ENCODE assay signal across 26 cellular contexts in the genomic region with DNA sequence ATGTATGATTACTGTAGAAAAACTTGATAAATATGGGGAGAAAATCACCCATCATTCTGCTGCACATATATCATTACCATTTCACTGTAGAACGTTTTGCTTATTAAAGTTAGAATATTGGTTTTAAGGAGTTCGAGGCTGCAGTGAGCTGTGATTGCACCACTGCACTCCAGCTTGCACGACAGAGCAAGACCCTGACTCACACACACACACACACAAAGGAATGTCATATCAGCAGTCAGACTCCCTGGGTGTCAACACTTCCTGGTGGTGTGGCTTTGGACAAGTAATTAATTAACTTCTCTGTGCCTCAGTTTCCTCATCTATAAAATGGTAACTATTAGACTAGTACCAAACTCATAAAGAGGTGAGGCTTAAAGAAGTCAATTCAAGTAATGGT. TPM values are rescaled to one million over a fixed set of nuclear protein-coding genes. Genes with fewer than 3 reads are reported as not detected.
DNase-seq lines count a peak whose midpoint lies in the region; ATAC-seq, FAIRE-seq and TF ChIP-seq lines count a peak whose summit lies in the region.
"Had no signal": no experiment of that assay in that cellular context is flagged by ENCODE, and none has a peak within 500 bp of the region (broad histone marks: within the 10 kb centered on the region; RNA-seq: fewer than 3 reads in every experiment).

No MANE protein-coding gene starts in this region.

- H3K9me3 Mint-ChIP-seq in HFFc6, result no peaks in the 10 kb centered on the region
- H3K9me3 Mint-ChIP-seq in neural progenitor cell, result peaks cover 4% of the 10 kb centered on the region
- H3K9me3 Mint-ChIP-seq in activated T-cell treated with anti-CD3 and anti-CD28 coated beads, Interleukin-2, amount 50 U/mL, for 72 hours, result no peaks in the 10 kb centered on the region
- H3K9me3 Mint-ChIP-seq: activated CD8-positive, alpha-beta T cell treated with anti-CD3 and anti-CD28 coated beads for 36 hours; activated naive CD4-positive, alpha-beta T cell treated with anti-CD3 and anti-CD28 coated beads, Interleukin-2, amount 10 ng/mL, durations not matched to agents 7 days and 5 days; CD8-positive, alpha-beta T cell; naive B cell; stimulated activated effector memory CD8-positive, alpha-beta T cell treated with anti-CD3 and anti-CD28 coated beads, Interleukin-12 subunit alpha, Interleukin-12 subunit beta, amount 100 ng/mL, for 72 hours had no signal

- H3K27me3 Mint-ChIP-seq in HFFc6 (ENCODE audit: insufficient read depth), result peaks cover 6% of the 10 kb centered on the region
- H3K27me3 Mint-ChIP-seq in neural progenitor cell (ENCODE audit: insufficient read depth, low read depth), result peaks cover 10% of the 10 kb centered on the region
- H3K27me3 Mint-ChIP-seq in activated T-cell treated with anti-CD3 and anti-CD28 coated beads, Interleukin-2, amount 50 U/mL, for 72 hours (ENCODE audit: low read depth), result peaks cover 70% of the 10 kb centered on the region

- H3K27me3 ChIP-seq in brain microvascular endothelial cell (replicated peaks) (no peaks in the 10 kb centered on the region), tibial artery (no peaks in the 10 kb centered on the region), neural progenitor cell (peaks cover 14% of the 10 kb centered on the region)

- H3K9me3 ChIP-seq in kidney (ENCODE audit: control insufficient read depth in 1 of 2, low read length in 2 of 2) (no peaks in the 10 kb centered on the region), tibial artery (no peaks in the 10 kb centered on the region), neural progenitor cell (ENCODE audit: low read depth) (no peaks in the 10 kb centered on the region)
- H3K9me3 ChIP-seq: esophagus squamous epithelium, heart right ventricle, sigmoid colon had no signal

- H3K4me1 ChIP-seq in kidney (ENCODE audit: control insufficient read depth in 1 of 2, insufficient read depth in 1 of 2, low read depth in 1 of 2, low read length in 2 of 2), result peaks cover 5 to 7% of the 10 kb centered on the region in 2 donors
- H3K4me1 ChIP-seq in tibial artery, result peaks cover 0 to 46% (median 31%) of the 10 kb centered on the region in 4 donors
- peaks cover 17% of the 10 kb centered on the region for H3K4me1 ChIP-seq in neural progenitor cell

- H2AFZ ChIP-seq in neural progenitor cell (replicated peaks), result no peak overlapping the region

- H3K4me3 ChIP-seq in brain microvascular endothelial cell (ENCODE audit: low read depth, low read length) (no peak overlapping the region), kidney (ENCODE audit: low read length in 2 of 2) (no peak overlapping the region), tibial artery (no peak overlapping the region), neural progenitor cell (no peak overlapping the region)
- H3K4me3 ChIP-seq: esophagus squamous epithelium, heart right ventricle, sigmoid colon, SK-N-MC had no signal

- H3F3A ChIP-seq in neural progenitor cell (ENCODE audit: low read depth), result peaks cover 23% of the 10 kb centered on the region

- no peak for ATAC-seq in HG02623 (IDR thresholded peaks at IDR 0.05; ENCODE audit: unreplicated experiment)
- no peak for ATAC-seq in activated T-cell treated with anti-CD3 and anti-CD28 coated beads, Interleukin-2, amount 50 U/mL, for 72 hours (replicated peaks in 1 of 2)
- ATAC-seq: activated CD8-positive, alpha-beta T cell treated with anti-CD3 and anti-CD28 coated beads for 36 hours; CD8-positive, alpha-beta T cell; stimulated activated effector memory CD8-positive, alpha-beta T cell treated with anti-CD3 and anti-CD28 coated beads, Interleukin-12 subunit alpha, Interleukin-12 subunit beta, amount 100 ng/mL, for 72 hours had no signal

- H3K79me2 ChIP-seq in neural progenitor cell (ENCODE audit: low read depth), result no peaks in the 10 kb centered on the region

- H3K36me3 ChIP-seq in brain microvascular endothelial cell (replicated peaks), result no peaks in the 10 kb centered on the region
- no peaks in the 10 kb centered on the region for H3K36me3 ChIP-seq in kidney (ENCODE audit: control insufficient read depth in 1 of 2, insufficient read depth in 2 of 2, low read length in 2 of 2)
- no peaks in the 10 kb centered on the region for H3K36me3 ChIP-seq in tibial artery
- H3K36me3 ChIP-seq in neural progenitor cell, result no peaks in the 10 kb centered on the region
- H3K36me3 ChIP-seq: esophagus squamous epithelium, heart right ventricle, sigmoid colon had no signal

- no peak for FAIRE-seq in kidney (lab: Jason Lieb, UNC)
- FAIRE-seq: H54 had no signal

- H3K36me3 Mint-ChIP-seq in HFFc6 (ENCODE audit: low read depth), result no peaks in the 10 kb centered on the region
- H3K36me3 Mint-ChIP-seq in neural progenitor cell, result no peaks in the 10 kb centered on the region
- no peaks in the 10 kb centered on the region for H3K36me3 Mint-ChIP-seq in activated T-cell treated with anti-CD3 and anti-CD28 coated beads, Interleukin-2, amount 50 U/mL, for 72 hours (ENCODE audit: insufficient read depth in 2 of 2)
- H3K36me3 Mint-ChIP-seq: activated naive CD4-positive, alpha-beta T cell treated with anti-CD3 and anti-CD28 coated beads, Interleukin-2, amount 10 ng/mL, durations not matched to agents 7 days and 5 days; CD8-positive, alpha-beta T cell; naive B cell; stimulated activated effector memory CD8-positive, alpha-beta T cell treated with anti-CD3 and anti-CD28 coated beads, Interleukin-12 subunit alpha, Interleukin-12 subunit beta, amount 100 ng/mL, for 72 hours had no signal

- TF ChIP-seq CTCF in HFFc6 (IDR thresholded peaks at IDR 0.05) (no peak), brain microvascular endothelial cell (IDR thresholded peaks at IDR 0.05; ENCODE audit: low read depth, low read length, missing control alignments) (no peak), kidney (IDR thresholded peaks at IDR 0.05; ENCODE audit: borderline replicate concordance, extremely low read depth, insufficient read depth) (no peak), tibial artery (IDR thresholded peaks at IDR 0.05) (no peak), neural progenitor cell (IDR thresholded peaks at IDR 0.05) (no peak)

- H4K20me1 ChIP-seq in neural progenitor cell (ENCODE audit: low read depth), result no peaks in the 10 kb centered on the region

- H3K4me1 Mint-ChIP-seq in HFFc6 (ENCODE audit: low read depth) (peaks cover 44% of the 10 kb centered on the region), neural progenitor cell (peaks cover 56% of the 10 kb centered on the region)
- H3K4me1 Mint-ChIP-seq in activated T-cell treated with anti-CD3 and anti-CD28 coated beads, Interleukin-2, amount 50 U/mL, for 72 hours (ENCODE audit: low read depth), result peaks cover 13% of the 10 kb centered on the region
- H3K4me1 Mint-ChIP-seq: activated naive CD4-positive, alpha-beta T cell treated with anti-CD3 and anti-CD28 coated beads, Interleukin-2, amount 10 ng/mL, durations not matched to agents 7 days and 5 days had no signal

- H3K9ac ChIP-seq in kidney (ENCODE audit: low read length in 2 of 2), result no peak overlapping the region
- H3K9ac ChIP-seq in neural progenitor cell, result no peak overlapping the region
- H3K9ac ChIP-seq: KMS-11 had no signal

- no peak overlapping the region for H3K4me2 ChIP-seq in neural progenitor cell
- H3K4me2 ChIP-seq: KMS-11 had no signal

- in situ Hi-C loops in brain microvascular endothelial cell (cut with HindIII; ENCODE audit: low pct_ligation_motif_present, low sequenced_read_pairs), result no loop called here

- intact Hi-C loops in kidney (cut with DNase I), result no loop called here
- intact Hi-C loops in tibial artery (cut with DNase I; ENCODE audit: low total_unique reads), result no loop called here

- H3K27ac ChIP-seq in brain microvascular endothelial cell (no peak overlapping the region), kidney (ENCODE audit: low read depth in 2 of 2, low read length in 2 of 2) (no peak overlapping the region), tibial artery (peak overlapping the region; percentile 80 to 88), neural progenitor cell (no peak overlapping the region)
- H3K27ac ChIP-seq: esophagus squamous epithelium, KMS-11 had no signal

- DNase-seq in HFFc6 (peak; percentile 27), brain microvascular endothelial cell (peak; percentile 27), kidney (peak; percentile 17), tibial artery (no peak), neural progenitor cell (ENCODE audit: low spot score) (no peak)
- DNase-seq in activated T-cell treated with anti-CD3 and anti-CD28 coated beads, Interleukin-2, amount 50 U/mL, for 72 hours, result no peak
- DNase-seq: activated CD8-positive, alpha-beta T cell treated with anti-CD3 and anti-CD28 coated beads for 36 hours; activated naive CD4-positive, alpha-beta T cell treated with anti-CD3 and anti-CD28 coated beads, Interleukin-2, amount 10 ng/mL, durations not matched to agents 7 days and 5 days; activated T-cell treated with anti-CD3 and anti-CD28 coated beads, Interleukin-2, amount 50 U/mL, for 1 hour; CD8-positive, alpha-beta T cell; effector memory CD4-positive, alpha-beta T cell; esophagus squamous epithelium; naive B cell; NCI-H1048; NCI-H2029 treated with DMSO at 0.1 percent for 48 hours; NK-92 treated with Interleukin-12 subunit alpha and Interleukin-12 subunit beta, amount 100 ng/mL, for 24 hours; T1000 had no signal

- H3K4me3 Mint-ChIP-seq in HFFc6 (no peak overlapping the region; the same call in 1 of the 2 replicates), neural progenitor cell (no peak overlapping the region)
- no peak overlapping the region for H3K4me3 Mint-ChIP-seq in activated T-cell treated with anti-CD3 and anti-CD28 coated beads, Interleukin-2, amount 50 U/mL, for 72 hours
- H3K4me3 Mint-ChIP-seq: activated CD8-positive, alpha-beta T cell treated with anti-CD3 and anti-CD28 coated beads for 36 hours; activated naive CD4-positive, alpha-beta T cell treated with anti-CD3 and anti-CD28 coated beads, Interleukin-2, amount 10 ng/mL, durations not matched to agents 7 days and 5 days; CD8-positive, alpha-beta T cell; naive B cell; stimulated activated effector memory CD8-positive, alpha-beta T cell treated with anti-CD3 and anti-CD28 coated beads, Interleukin-12 subunit alpha, Interleukin-12 subunit beta, amount 100 ng/mL, for 72 hours had no signal

- H3K27ac Mint-ChIP-seq in HFFc6, result no peak overlapping the region
- no peak overlapping the region for H3K27ac Mint-ChIP-seq in neural progenitor cell
- no peak overlapping the region for H3K27ac Mint-ChIP-seq in activated T-cell treated with anti-CD3 and anti-CD28 coated beads, Interleukin-2, amount 50 U/mL, for 72 hours
- H3K27ac Mint-ChIP-seq: activated CD8-positive, alpha-beta T cell treated with anti-CD3 and anti-CD28 coated beads for 36 hours; activated naive CD4-positive, alpha-beta T cell treated with anti-CD3 and anti-CD28 coated beads, Interleukin-2, amount 10 ng/mL, durations not matched to agents 7 days and 5 days; CD8-positive, alpha-beta T cell; naive B cell; stimulated activated effector memory CD8-positive, alpha-beta T cell treated with anti-CD3 and anti-CD28 coated beads, Interleukin-12 subunit alpha, Interleukin-12 subunit beta, amount 100 ng/mL, for 72 hours had no signal

RNA-seq across cellular contexts. Expression of a gene that starts 11.3 kb away (rescaled TPM):
- total RNA-seq in HFFc6 (2021; fragmentation: NEBNext Ultra II Directional; extraction: Animal tissue kit (Norgen Biotek cat#: 25700)), result 10 to 100 TPM in 2 of 6 experiments, 1 to 10 TPM in 4; 8.6 to 13.1 (median 9.2) TPM
- 16.2 TPM for total RNA-seq in kidney
- polyA plus RNA-seq in kidney (ENCODE audit: insufficient read depth, low read depth, low replicate concordance), result 12.5 TPM
- 42.5 and 43.9 TPM in 2 replicates for total RNA-seq in neural progenitor cell (ENCODE audit: low replicate concordance)
- 1 to 10 TPM in 1 of 2 donors, not detected in 1; 1.9 TPM for total RNA-seq in activated T-cell treated with anti-CD3 and anti-CD28 coated beads, Interleukin-2, amount 50 U/mL, for 72 hours
- total RNA-seq: activated CD8-positive, alpha-beta T cell treated with anti-CD3 and anti-CD28 coated beads for 36 hours; CD8-positive, alpha-beta T cell; HT1080; RPMI7951 had no signal

RNA-seq across cellular contexts. Expression of a gene that starts 13.0 kb away (rescaled TPM):
- under 1 TPM in 4 of 6 experiments, not detected in 2; 0.02 to 0.17 (median 0.07) TPM for total RNA-seq in HFFc6 (2021; fragmentation: NEBNext Ultra II Directional; extraction: Animal tissue kit (Norgen Biotek cat#: 25700))
- 1.3 TPM for total RNA-seq in kidney
- polyA plus RNA-seq in kidney (ENCODE audit: insufficient read depth, low read depth, low replicate concordance), result 0.67 TPM
- total RNA-seq in neural progenitor cell (ENCODE audit: low replicate concordance), result 0.09 and 3.9 TPM in 2 replicates
- under 1 TPM; 0.05 to 0.12 TPM for total RNA-seq in activated T-cell treated with anti-CD3 and anti-CD28 coated beads, Interleukin-2, amount 50 U/mL, for 72 hours
- total RNA-seq: activated CD8-positive, alpha-beta T cell treated with anti-CD3 and anti-CD28 coated beads for 36 hours; CD8-positive, alpha-beta T cell; HT1080; RPMI7951 had no signal

RNA-seq across cellular contexts. Expression of a gene that starts 53.9 kb away (rescaled TPM):
- total RNA-seq in HFFc6 (2021; fragmentation: NEBNext Ultra II Directional; extraction: Animal tissue kit (Norgen Biotek cat#: 25700)), result under 1 TPM in 3 of 6 experiments, not detected in 3; 0.05 to 0.09 (median 0.07) TPM
- total RNA-seq in kidney, result 0.09 TPM
- polyA plus RNA-seq in kidney (ENCODE audit: insufficient read depth, low read depth, low replicate concordance), result 0.09 TPM
- total RNA-seq in neural progenitor cell (ENCODE audit: low replicate concordance), result 0.58 and 0.74 TPM in 2 replicates
- not detected for total RNA-seq in activated T-cell treated with anti-CD3 and anti-CD28 coated beads, Interleukin-2, amount 50 U/mL, for 72 hours
- total RNA-seq: activated CD8-positive, alpha-beta T cell treated with anti-CD3 and anti-CD28 coated beads for 36 hours; esophagus squamous epithelium; HT1080; RPMI7951 had no signal

Comparison
In these comparisons a context has a peak if more than half of its experiments do, and no peak if none do; other contexts are left out.
1. DNase-seq: peak in HFFc6 (single experiment), brain microvascular endothelial cell (single experiment) and kidney (single experiment); none in tibial artery (0 of 2), neural progenitor cell (single experiment) and activated T-cell treated with anti-CD3 and anti-CD28 coated beads, Interleukin-2, amount 50 U/mL, for 72 hours (0 of 2).
2. H3K27ac ChIP-seq: peak in tibial artery (2 of 2); none in brain microvascular endothelial cell (single experiment), kidney (0 of 2) and neural progenitor cell (single experiment).